Comparison of ENCODE assay signal across 8 cellular contexts in the genomic region with DNA sequence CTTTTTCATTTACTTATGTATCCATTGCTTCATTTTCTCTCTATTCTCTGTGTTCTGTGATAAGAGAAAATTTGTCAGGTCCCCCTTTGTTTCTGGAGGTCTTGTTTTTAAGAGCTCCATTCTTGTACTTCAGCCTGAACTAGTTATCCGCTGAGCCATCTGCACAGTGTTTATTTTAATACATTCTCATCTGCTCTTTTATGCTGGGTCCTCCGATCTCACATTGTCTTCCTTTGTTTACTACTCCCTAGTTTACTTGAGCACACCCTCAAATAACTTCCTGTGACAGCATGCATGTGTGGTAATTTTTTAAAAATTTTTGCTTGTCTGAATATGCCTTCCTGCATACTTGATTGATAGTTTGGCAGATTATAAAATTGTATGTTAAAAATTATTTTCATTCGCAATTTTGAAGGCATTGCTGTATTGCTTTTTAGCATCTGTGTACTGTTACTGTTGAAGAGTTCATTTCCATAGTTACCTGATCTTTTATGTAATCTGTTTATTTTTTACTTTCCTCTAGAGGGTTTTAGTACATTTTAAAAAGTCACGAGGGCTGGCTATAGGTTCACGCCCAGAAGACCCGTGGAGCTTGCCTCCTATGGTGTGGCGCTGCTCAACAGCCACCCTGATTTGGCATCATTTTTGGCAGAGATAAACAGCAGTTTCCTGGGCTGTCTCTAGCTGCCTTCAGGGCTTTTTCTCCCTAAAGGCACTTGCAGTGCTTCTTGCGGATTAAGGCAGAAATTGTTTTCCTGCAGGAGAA. TPM values are rescaled to one million over a fixed set of nuclear protein-coding genes. Genes with fewer than 3 reads are reported as not detected.
DNase-seq lines count a peak whose midpoint lies in the region; FAIRE-seq and TF ChIP-seq lines count a peak whose summit lies in the region.

No MANE protein-coding gene starts in this region.

- H3K27me3 ChIP-seq in CD8-positive, alpha-beta memory T cell (ENCODE audit: insufficient read depth, low read length, poor library complexity, severe bottlenecking), result no peaks in the 10 kb centered on the region
- no peaks in the 10 kb centered on the region for H3K27me3 ChIP-seq in subcutaneous abdominal adipose tissue (ENCODE audit: control insufficient read depth in 5 of 5, insufficient read depth in 4 of 5, low read length in 5 of 5)
- no peaks in the 10 kb centered on the region for H3K27me3 ChIP-seq in PC-9 (ENCODE audit: insufficient read depth, low read depth)

- peaks cover 67% of the 10 kb centered on the region for H3K79me2 ChIP-seq in PC-9 (ENCODE audit: low read depth)

- peaks cover 56 to 74% (median 69%) of the 10 kb centered on the region in 3 donors for H3K4me1 Mint-ChIP-seq in CD8-positive, alpha-beta memory T cell
- peaks cover 54 to 65% of the 10 kb centered on the region in 2 donors for H3K4me1 Mint-ChIP-seq in immature natural killer cell

- peaks cover 0 to 11% (median 3%) of the 10 kb centered on the region in 3 donors for H3K36me3 Mint-ChIP-seq in CD8-positive, alpha-beta memory T cell
- no peaks in the 10 kb centered on the region for H3K36me3 Mint-ChIP-seq in immature natural killer cell

- peaks cover 28% of the 10 kb centered on the region for H3K4me1 ChIP-seq in CD8-positive, alpha-beta memory T cell (ENCODE audit: insufficient read depth, low read length)
- H3K4me1 ChIP-seq in subcutaneous abdominal adipose tissue (ENCODE audit: control insufficient read depth in 5 of 5, insufficient read depth in 5 of 5, low read length in 5 of 5), result peaks cover 0 to 20% (median 18%) of the 10 kb centered on the region in 5 donors
- no peaks in the 10 kb centered on the region for H3K4me1 ChIP-seq in PC-9 (replicated peaks; ENCODE audit: insufficient read depth)

- BruUV-seq in PC-9 (replicated peaks; lab: Mats Ljungman, UMichigan), result no TSS peak

- H3K27ac Mint-ChIP-seq in CD8-positive, alpha-beta memory T cell, result peak overlapping the region; percentile 30 to 88 (median 74)
- peak overlapping the region; percentile 73 to 94 (median 81) for H3K27ac Mint-ChIP-seq in immature natural killer cell

- no peaks in the 10 kb centered on the region for H3K27me3 Mint-ChIP-seq in CD8-positive, alpha-beta memory T cell
- H3K27me3 Mint-ChIP-seq in immature natural killer cell (ENCODE audit: low read depth in 3 of 3), result peaks cover 0 to 2% (median 0%) of the 10 kb centered on the region in 3 donors

- no peak for FAIRE-seq in GM12891 (lab: Jason Lieb, UNC)

- H3K9me2 ChIP-seq in PC-9 (ENCODE audit: insufficient read depth), result no peaks in the 10 kb centered on the region

- H3K27ac ChIP-seq in CD8-positive, alpha-beta memory T cell (ENCODE audit: low read depth, low read length), result peak overlapping the region; percentile 27
- H3K27ac ChIP-seq in subcutaneous abdominal adipose tissue (ENCODE audit: low read depth, low read length), result peak overlapping the region; percentile 30
- no peak overlapping the region for H3K27ac ChIP-seq in PC-9

- no peaks in the 10 kb centered on the region for H3K9me3 ChIP-seq in CD8-positive, alpha-beta memory T cell (ENCODE audit: low read length)
- no peaks in the 10 kb centered on the region for H3K9me3 ChIP-seq in subcutaneous abdominal adipose tissue (ENCODE audit: control insufficient read depth in 5 of 5, low read length in 5 of 5)
- no peaks in the 10 kb centered on the region for H3K9me3 ChIP-seq in PC-9 (ENCODE audit: insufficient read depth, low read depth)

- no peaks in the 10 kb centered on the region for H3K36me3 ChIP-seq in CD8-positive, alpha-beta memory T cell (ENCODE audit: insufficient read depth, low read length)
- H3K36me3 ChIP-seq in subcutaneous abdominal adipose tissue (ENCODE audit: control insufficient read depth in 5 of 5, insufficient read depth in 5 of 5, low read length in 5 of 5) (no peaks in the 10 kb centered on the region), PC-9 (ENCODE audit: low read depth) (no peaks in the 10 kb centered on the region)

- H4K20me1 ChIP-seq in PC-9 (ENCODE audit: insufficient read depth), result no peaks in the 10 kb centered on the region

- no peaks in the 10 kb centered on the region for H3F3A ChIP-seq in PC-9 (ENCODE audit: insufficient read depth, low read depth)

- peak overlapping the region in 6 of 7 donors; percentile 21 to 59 (median 40) for H3K4me3 Mint-ChIP-seq in CD8-positive, alpha-beta memory T cell
- H3K4me3 Mint-ChIP-seq in immature natural killer cell, result peak overlapping the region; percentile 40 to 60 (median 52)

- H3K9ac ChIP-seq in subcutaneous abdominal adipose tissue (ENCODE audit: low read length in 5 of 5), result peak overlapping the region in 1 of 5 donors; percentile 52

- no peak for TF ChIP-seq CTCF in PC-9 (conservative IDR thresholded peaks at IDR 0.05)

- no peaks in the 10 kb centered on the region for H3K9me3 Mint-ChIP-seq in CD8-positive, alpha-beta memory T cell
- H3K9me3 Mint-ChIP-seq in immature natural killer cell, result no peaks in the 10 kb centered on the region

- DNase-seq in CD8-positive, alpha-beta memory T cell, result peak in 2 of 5 donors; percentile 7 to 24
- DNase-seq in NCI-H1417 treated with DMSO at 0.1 percent for 48 hours (lab: John Stamatoyannopoulos, UW) (peak; percentile 12), amniotic stem cell (lab: John Stamatoyannopoulos, UW) (peak; percentile 41), immature natural killer cell (peak in 2 of 3 donors; percentile 14 to 21), PC-9 (no peak), GM12891 (ENCODE audit: insufficient read length, low spot score) (no peak)
- no peak for DNase-seq in activated CD4-positive, alpha-beta T cell treated with anti-CD3 and anti-CD28 coated beads, Interleukin-2, amount 50 U/mL, for 48 hours

- no peak for TF ChIP-seq POLR2A in GM12891 (IDR thresholded peaks at IDR 0.05; ENCODE audit: low read depth, low read length)

- POLR2A ChIA-PET in CD8-positive, alpha-beta memory T cell (lab: Charles Lee), result no interaction called here
- POLR2A ChIA-PET in PC-9 (lab: Charles Lee; ENCODE audit: unreplicated experiment), result no interaction called here

- no peak overlapping the region for H2AFZ ChIP-seq in PC-9

- no peak overlapping the region for H3K4me2 ChIP-seq in PC-9

- CTCF ChIA-PET in CD8-positive, alpha-beta memory T cell (lab: Charles Lee), result no interaction called here
- CTCF ChIA-PET in PC-9 (lab: Charles Lee), result no interaction called here

- no peak overlapping the region for H3K4me3 ChIP-seq in CD8-positive, alpha-beta memory T cell (ENCODE audit: low read length)
- H3K4me3 ChIP-seq in subcutaneous abdominal adipose tissue (ENCODE audit: low read depth in 1 of 5, low read length in 5 of 5), result peak overlapping the region in 4 of 5 donors; percentile 3 to 50 (median 29)
- H3K4me3 ChIP-seq in PC-9, result no peak overlapping the region

- intact Hi-C loops in PC-9 (cut with micrococcal nuclease; ENCODE audit: unreplicated experiment), result no loop called here

TF ChIP-seq in GM12891, 5 proteins besides CTCF, POLR2A, EP300 and RAD21:
- TF ChIP-seq POLR2AphosphoS5 (IDR thresholded peaks at IDR 0.05; ENCODE audit: low read depth, low read length) (no peak), PAX5 (IDR thresholded peaks at IDR 0.05; ENCODE audit: insufficient read depth, low read length, severe bottlenecking) (no peak), SPI1 (IDR thresholded peaks at IDR 0.05; ENCODE audit: low read depth, low read length) (no peak), TAF1 (IDR thresholded peaks at IDR 0.05; ENCODE audit: low read depth, low read length) (no peak), POU2F2 (IDR thresholded peaks at IDR 0.05; ENCODE audit: low read depth, low read length) (no peak)

RNA-seq across cellular contexts. Expression of a gene that starts 31.9 kb away (rescaled TPM):
- total RNA-seq in CD8-positive, alpha-beta memory T cell, result 10 to 100 TPM; 23.4 to 24.5 TPM
- polyA plus RNA-seq in CD8-positive, alpha-beta memory T cell, result 9.6 TPM
- polyA plus RNA-seq in immature natural killer cell, result 10 to 100 TPM in 1 of 3 donors, 1 to 10 TPM in 2; 4.9 to 11.1 (median 6.5) TPM
- 13.3 and 20.7 TPM in 2 replicates for total RNA-seq in PC-9 (2021)
- polyA plus RNA-seq in GM12891 (2012; ENCODE audit: low read depth, missing spikeins), result 6.6 TPM

Comparison
In these comparisons a context has a peak if more than half of its experiments do, and no peak if none do; other contexts are left out.
1. DNase-seq: peak in NCI-H1417 treated with DMSO at 0.1 percent for 48 hours (single experiment), amniotic stem cell (single experiment) and immature natural killer cell (2 of 3); none in PC-9 (0 of 2), activated CD4-positive, alpha-beta T cell treated with anti-CD3 and anti-CD28 coated beads, Interleukin-2, amount 50 U/mL, for 48 hours (0 of 2) and GM12891 (single experiment).
2. H3K4me3 ChIP-seq: peak in subcutaneous abdominal adipose tissue (4 of 5); none in CD8-positive, alpha-beta memory T cell (single experiment) and PC-9 (single experiment).